Comparison of ENCODE assay signal across 13 cellular contexts in genomic region chr17:78535285-78536197, GRCh38. TPM values are rescaled to one million over a fixed set of nuclear protein-coding genes. Genes with fewer than 3 reads are reported as not detected.
A peak's percentile ranks its signal among the peaks of the same experiment; 100 is the strongest.
DNase-seq lines count a peak whose midpoint lies in the region; ATAC-seq and TF ChIP-seq lines count a peak whose summit lies in the region.
"Had no signal": no experiment of that assay in that cellular context is flagged by ENCODE, and none has a peak within 500 bp of the region (broad histone marks: within the 10 kb centered on the region; RNA-seq: fewer than 3 reads in every experiment).

No MANE protein-coding gene starts in this region.

- peak overlapping the region; percentile 40 for H3K4me3 Mint-ChIP-seq in CD8-positive, alpha-beta T cell

- no peaks in the 10 kb centered on the region for H3K27me3 ChIP-seq in CD8-positive, alpha-beta T cell (ENCODE audit: insufficient read depth, low read length)
- H3K27me3 ChIP-seq in hepatocyte (no peaks in the 10 kb centered on the region), stomach (no peaks in the 10 kb centered on the region)

- TF ChIP-seq EP300 in stomach (IDR thresholded peaks at IDR 0.05) = no peak

- no peaks in the 10 kb centered on the region for H3K9me3 ChIP-seq in CD8-positive, alpha-beta T cell (ENCODE audit: low read length)
- H3K9me3 ChIP-seq in hepatocyte (ENCODE audit: low read depth) (no peaks in the 10 kb centered on the region), stomach (no peaks in the 10 kb centered on the region)

- H3K36me3 ChIP-seq in CD8-positive, alpha-beta T cell (ENCODE audit: insufficient read depth, low read length) = no peaks in the 10 kb centered on the region
- H3K36me3 ChIP-seq in hepatocyte (replicated peaks; ENCODE audit: insufficient read depth, low read depth) (no peaks in the 10 kb centered on the region), stomach (no peaks in the 10 kb centered on the region)

- H3K4me3 ChIP-seq in CD8-positive, alpha-beta T cell (ENCODE audit: low read depth, low read length) = no peak overlapping the region
- no peak overlapping the region for H3K4me3 ChIP-seq in hepatocyte
- H3K4me3 ChIP-seq in stomach = no peak overlapping the region
- H3K4me3 ChIP-seq: smooth muscle cell had no signal

- H3K9me3 Mint-ChIP-seq in CD8-positive, alpha-beta T cell = no peaks in the 10 kb centered on the region

- H4K20me1 ChIP-seq in hepatocyte (ENCODE audit: insufficient read depth, poor library complexity, severe bottlenecking) = no peaks in the 10 kb centered on the region

- H3K27ac ChIP-seq in CD8-positive, alpha-beta T cell (ENCODE audit: low read depth, low read length) = no peak overlapping the region
- H3K27ac ChIP-seq in RWPE1 (peak overlapping the region; percentile 66), hepatocyte (no peak overlapping the region), stomach (no peak overlapping the region)

- peaks cover 16% of the 10 kb centered on the region for H3K4me1 Mint-ChIP-seq in CD8-positive, alpha-beta T cell (ENCODE audit: low read depth)

- no peak overlapping the region for H2AFZ ChIP-seq in hepatocyte

- no peaks in the 10 kb centered on the region for H3K27me3 Mint-ChIP-seq in CD8-positive, alpha-beta T cell (ENCODE audit: low read depth)

- peak overlapping the region; percentile 45 for H3K27ac Mint-ChIP-seq in CD8-positive, alpha-beta T cell

- intact Hi-C loops in CD8-positive, alpha-beta T cell (cut with DNase I, micrococcal nuclease) = no loop called here
- intact Hi-C loops in stomach (cut with DNase I; ENCODE audit: low total_unique reads) = no loop called here

- peaks cover 15% of the 10 kb centered on the region for H3K4me1 ChIP-seq in CD8-positive, alpha-beta T cell (ENCODE audit: insufficient read depth, low read length)
- H3K4me1 ChIP-seq in hepatocyte (ENCODE audit: insufficient read depth) = no peaks in the 10 kb centered on the region
- H3K4me1 ChIP-seq in stomach = peaks cover 0 to 17% (median 13%) of the 10 kb centered on the region in 4 donors

- ATAC-seq in CD8-positive, alpha-beta T cell = no peak
- ATAC-seq in HG02973 (IDR thresholded peaks at IDR 0.05; ENCODE audit: unreplicated experiment) (no peak), left lobe of liver (no peak)
- ATAC-seq: Panc1 had no signal

- CTCF ChIA-PET in CD8-positive, alpha-beta T cell (lab: Charles Lee) = interaction anchor here (1.4 kb wide), 1 partner anchor 173 kb away, joined by 3 read pairs; no protein-coding TSS in a partner anchor
- CTCF ChIA-PET in RWPE1 (lab: Yijun Ruan, JAX) = no interaction called here

- TF ChIP-seq POLR2A in stomach (IDR thresholded peaks at IDR 0.05) = no peak

- no peaks in the 10 kb centered on the region for H3K36me3 Mint-ChIP-seq in CD8-positive, alpha-beta T cell

- no peaks in the 10 kb centered on the region for H3K9me2 ChIP-seq in hepatocyte (replicated peaks; ENCODE audit: insufficient read depth)

- 60% methylated on average over 19 of the region's 19 CpGs for WGBS in hepatocyte (ENCODE audit: low lambda C conversion rate, missing lambda C conversion rate)
- WGBS in stomach, 5 donors = 20 to 42% (median 29%) methylated on average over 19 of the region's 19 CpGs

- no peak for DNase-seq in CD8-positive, alpha-beta T cell
- DNase-seq in NCI-H1105 (lab: John Stamatoyannopoulos, UW) (peak; percentile 40), RWPE1 (ENCODE audit: low spot score) (peak; percentile 52), iris pigment epithelial cell (ENCODE audit: low read depth) (peak; percentile 9), hepatocyte (ENCODE audit: low spot score) (no peak), stomach (no peak), left lobe of liver (ENCODE audit: low spot score) (no peak)
- DNase-seq: DND-41, foreskin fibroblast, mesendoderm had no signal

- no peaks in the 10 kb centered on the region for H3K79me2 ChIP-seq in hepatocyte

- POLR2A ChIA-PET in CD8-positive, alpha-beta T cell (lab: Charles Lee) = no interaction called here
- POLR2A ChIA-PET in RWPE1 (lab: Yijun Ruan, JAX; ENCODE audit: low non-redundant PET) = no interaction called here

- no peak for TF ChIP-seq CTCF in CD8-positive, alpha-beta T cell (IDR thresholded peaks at IDR 0.05)
- no peak for TF ChIP-seq CTCF in RWPE1 (conservative IDR thresholded peaks at IDR 0.05; ENCODE audit: low read depth)
- no peak for TF ChIP-seq CTCF in hepatocyte (IDR thresholded peaks at IDR 0.05; ENCODE audit: poor library complexity)
- TF ChIP-seq CTCF in stomach (IDR thresholded peaks at IDR 0.05) = no peak

- H3K4me2 ChIP-seq in hepatocyte = no peak overlapping the region
- H3K4me2 ChIP-seq: smooth muscle cell had no signal

RNA-seq across cellular contexts. Expression of gene DNAH17, which starts 41.7 kb away (rescaled TPM):
- total RNA-seq in CD8-positive, alpha-beta T cell = under 1 TPM; 0.08 TPM
- total RNA-seq in hepatocyte (0.16 and 0.20 TPM in 2 replicates), stomach (1 to 10 TPM in 1 of 5 donors, under 1 TPM in 1, not detected in 3; 0.45 to 2.4 TPM), left lobe of liver (not detected)
- polyA plus RNA-seq in hepatocyte (1.5 and 4.4 TPM in 2 replicates), stomach (under 1 TPM in 1 of 3 donors, not detected in 2; 0.03 TPM)

Comparison
In these comparisons a context has a peak if more than half of its experiments do, and no peak if none do; other contexts are left out.
1. DNase-seq: peak in NCI-H1105 (single experiment), RWPE1 (single experiment) and iris pigment epithelial cell (single experiment); none in CD8-positive, alpha-beta T cell (0 of 7), hepatocyte (single experiment), stomach (single experiment) and left lobe of liver (single experiment).